In the genomic region with DNA sequence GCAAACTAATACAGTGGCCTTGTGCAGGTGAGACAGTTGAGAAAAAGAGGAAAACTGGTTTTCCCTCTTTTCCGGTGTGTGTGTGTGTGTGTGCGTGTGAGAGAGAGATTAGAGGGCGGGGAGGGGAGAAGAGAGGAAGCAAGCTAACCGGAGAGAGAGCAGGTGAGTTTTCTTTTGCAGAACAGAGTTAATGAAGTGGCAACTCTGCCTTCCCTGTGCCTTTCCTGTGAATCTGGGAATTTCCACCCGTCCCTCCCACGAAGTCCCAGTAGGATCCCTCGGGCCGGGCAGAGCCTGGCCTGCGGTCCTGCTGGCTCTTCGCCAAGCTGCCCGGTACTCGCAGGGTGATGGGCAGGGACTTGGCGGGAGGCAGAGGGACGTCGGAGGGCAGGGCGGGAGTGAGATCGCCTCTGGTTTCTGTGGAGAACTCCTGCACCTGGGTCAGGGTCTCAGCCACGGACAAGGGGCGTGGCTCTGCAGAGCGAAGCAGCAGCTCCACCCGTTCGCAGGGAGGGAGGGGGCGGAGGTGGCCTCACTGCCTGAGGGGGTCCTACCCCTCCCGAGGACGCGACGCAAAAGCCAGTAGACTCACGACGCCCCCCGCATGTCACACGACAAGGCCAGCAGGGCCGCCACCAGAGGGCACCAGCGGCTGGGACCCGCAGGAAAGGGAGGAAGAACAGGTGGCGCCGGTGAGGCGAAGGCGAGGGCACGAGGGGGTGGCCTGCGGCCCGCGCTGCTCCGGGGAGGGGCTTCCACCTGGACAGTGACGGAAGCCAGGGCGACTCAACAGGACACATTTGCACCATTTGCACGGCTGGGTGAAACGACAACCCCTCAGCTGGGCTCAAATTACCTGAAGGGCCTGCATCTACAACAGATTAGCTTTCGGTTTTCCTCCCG, we compare ENCODE assay signal across 1 cellular context.
TF ChIP-seq lines count a peak whose summit lies in the region.

No MANE protein-coding gene starts in this region.

TF ChIP-seq in GM12878, 131 proteins besides CTCF, POLR2A, EP300 and RAD21 (continued from another document):
- TF ChIP-seq, protein P1, sequence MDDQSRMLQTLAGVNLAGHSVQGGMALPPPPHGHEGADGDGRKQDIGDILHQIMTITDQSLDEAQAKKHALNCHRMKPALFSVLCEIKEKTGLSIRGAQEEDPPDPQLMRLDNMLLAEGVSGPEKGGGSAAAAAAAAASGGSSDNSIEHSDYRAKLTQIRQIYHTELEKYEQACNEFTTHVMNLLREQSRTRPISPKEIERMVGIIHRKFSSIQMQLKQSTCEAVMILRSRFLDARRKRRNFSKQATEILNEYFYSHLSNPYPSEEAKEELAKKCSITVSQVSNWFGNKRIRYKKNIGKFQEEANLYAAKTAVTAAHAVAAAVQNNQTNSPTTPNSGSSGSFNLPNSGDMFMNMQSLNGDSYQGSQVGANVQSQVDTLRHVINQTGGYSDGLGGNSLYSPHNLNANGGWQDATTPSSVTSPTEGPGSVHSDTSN (IDR thresholded peaks at IDR 0.05; ENCODE audit: insufficient replicate concordance, low read depth, low read length), result no peak
- TF ChIP-seq CHD1 (IDR thresholded peaks at IDR 0.05; ENCODE audit: low read depth, low read length) (no peak), BMI1 (IDR thresholded peaks at IDR 0.05; ENCODE audit: borderline replicate concordance) (no peak), POU2F2 (IDR thresholded peaks at IDR 0.05; ENCODE audit: borderline replicate concordance, low read depth, low read length) (no peak), ZNF384 (IDR thresholded peaks at IDR 0.05; ENCODE audit: borderline replicate concordance, low read depth, low read length) (no peak), BRCA1 (IDR thresholded peaks at IDR 0.05; ENCODE audit: low read depth, low read length) (no peak), TCF7 (IDR thresholded peaks at IDR 0.05; ENCODE audit: borderline replicate concordance) (no peak), ZBED1 (IDR thresholded peaks at IDR 0.05; ENCODE audit: borderline replicate concordance) (no peak), RFX5 (IDR thresholded peaks at IDR 0.05; ENCODE audit: low read depth, low read length) (no peak), NR2F1 (conservative IDR thresholded peaks at IDR 0.05) (no peak)
- TF ChIP-seq, protein P2, sequence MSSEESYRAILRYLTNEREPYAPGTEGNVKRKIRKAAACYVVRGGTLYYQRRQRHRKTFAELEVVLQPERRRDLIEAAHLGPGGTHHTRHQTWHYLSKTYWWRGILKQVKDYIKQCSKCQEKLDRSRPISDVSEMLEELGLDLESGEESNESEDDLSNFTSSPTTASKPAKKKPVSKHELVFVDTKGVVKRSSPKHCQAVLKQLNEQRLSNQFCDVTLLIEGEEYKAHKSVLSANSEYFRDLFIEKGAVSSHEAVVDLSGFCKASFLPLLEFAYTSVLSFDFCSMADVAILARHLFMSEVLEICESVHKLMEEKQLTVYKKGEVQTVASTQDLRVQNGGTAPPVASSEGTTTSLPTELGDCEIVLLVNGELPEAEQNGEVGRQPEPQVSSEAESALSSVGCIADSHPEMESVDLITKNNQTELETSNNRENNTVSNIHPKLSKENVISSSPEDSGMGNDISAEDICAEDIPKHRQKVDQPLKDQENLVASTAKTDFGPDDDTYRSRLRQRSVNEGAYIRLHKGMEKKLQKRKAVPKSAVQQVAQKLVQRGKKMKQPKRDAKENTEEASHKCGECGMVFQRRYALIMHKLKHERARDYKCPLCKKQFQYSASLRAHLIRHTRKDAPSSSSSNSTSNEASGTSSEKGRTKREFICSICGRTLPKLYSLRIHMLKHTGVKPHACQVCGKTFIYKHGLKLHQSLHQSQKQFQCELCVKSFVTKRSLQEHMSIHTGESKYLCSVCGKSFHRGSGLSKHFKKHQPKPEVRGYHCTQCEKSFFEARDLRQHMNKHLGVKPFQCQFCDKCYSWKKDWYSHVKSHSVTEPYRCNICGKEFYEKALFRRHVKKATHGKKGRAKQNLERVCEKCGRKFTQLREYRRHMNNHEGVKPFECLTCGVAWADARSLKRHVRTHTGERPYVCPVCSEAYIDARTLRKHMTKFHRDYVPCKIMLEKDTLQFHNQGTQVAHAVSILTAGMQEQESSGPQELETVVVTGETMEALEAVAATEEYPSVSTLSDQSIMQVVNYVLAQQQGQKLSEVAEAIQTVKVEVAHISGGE (CRISPR knock-in tag; IDR thresholded peaks at IDR 0.05), result no peak
- TF ChIP-seq, protein P3, sequence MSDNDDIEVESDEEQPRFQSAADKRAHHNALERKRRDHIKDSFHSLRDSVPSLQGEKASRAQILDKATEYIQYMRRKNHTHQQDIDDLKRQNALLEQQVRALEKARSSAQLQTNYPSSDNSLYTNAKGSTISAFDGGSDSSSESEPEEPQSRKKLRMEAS (IDR thresholded peaks at IDR 0.05; ENCODE audit: low read depth, low read length), result peak; percentile 37; the same call in 1 of the 2 replicates
- TF ChIP-seq, protein P4, sequence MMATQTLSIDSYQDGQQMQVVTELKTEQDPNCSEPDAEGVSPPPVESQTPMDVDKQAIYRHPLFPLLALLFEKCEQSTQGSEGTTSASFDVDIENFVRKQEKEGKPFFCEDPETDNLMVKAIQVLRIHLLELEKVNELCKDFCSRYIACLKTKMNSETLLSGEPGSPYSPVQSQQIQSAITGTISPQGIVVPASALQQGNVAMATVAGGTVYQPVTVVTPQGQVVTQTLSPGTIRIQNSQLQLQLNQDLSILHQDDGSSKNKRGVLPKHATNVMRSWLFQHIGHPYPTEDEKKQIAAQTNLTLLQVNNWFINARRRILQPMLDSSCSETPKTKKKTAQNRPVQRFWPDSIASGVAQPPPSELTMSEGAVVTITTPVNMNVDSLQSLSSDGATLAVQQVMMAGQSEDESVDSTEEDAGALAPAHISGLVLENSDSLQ (IDR thresholded peaks at IDR 0.05), result no peak
